ENCODE assay signal across 28 cellular contexts in the genomic region with DNA sequence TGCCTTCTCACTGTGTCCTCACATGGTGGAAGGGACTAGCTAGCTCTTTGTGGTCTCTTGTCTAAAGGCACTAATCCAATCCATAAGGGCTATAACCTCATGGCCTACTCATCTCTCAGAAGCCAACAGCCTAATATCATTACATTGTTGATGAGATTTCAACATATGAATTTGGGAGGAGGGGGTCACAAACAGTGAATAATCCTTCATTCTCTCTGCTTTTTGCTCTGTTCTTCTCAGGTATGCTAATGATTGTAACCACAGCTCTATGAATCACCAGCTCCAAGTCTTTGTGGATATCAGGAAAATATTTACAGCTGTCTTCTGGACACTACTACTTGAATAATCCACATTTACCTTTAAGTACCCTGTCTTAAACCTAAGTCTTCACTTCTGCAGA.
DNase-seq lines count a peak whose midpoint lies in the region; ATAC-seq, FAIRE-seq and TF ChIP-seq lines count a peak whose summit lies in the region.
"Had no signal": no experiment of that assay in that cellular context is flagged by ENCODE, and none has a peak within 500 bp of the region (broad histone marks: within the 10 kb centered on the region; RNA-seq: fewer than 3 reads in every experiment).

No MANE protein-coding gene starts in this region.

- no peaks in the 10 kb centered on the region for H3K79me2 ChIP-seq in OCI-LY3 (ENCODE audit: low read length)

- H3K36me3 Mint-ChIP-seq in activated T-helper 1 cell treated with anti-CD3 and anti-CD28 coated beads, Interleukin-12 subunit alpha, Interleukin-12 subunit beta, Interleukin-2, Interleukin-4 antibody, amounts not matched to agents 30 ng/mL and 10 ng/mL and 1 ng/mL, durations not matched to agents 14 hours and 24 hours and 36 hours (ENCODE audit: low read depth) = no peaks in the 10 kb centered on the region
- H3K36me3 Mint-ChIP-seq: activated naive CD4-positive, alpha-beta T cell treated with anti-CD3 and anti-CD28 coated beads, Interleukin-2, amount 10 ng/mL, durations not matched to agents 7 days and 5 days; CD8-positive, alpha-beta T cell; stimulated activated naive B cell treated with anti-CD40 and anti-IgM and Interleukin-4, amounts not matched to agents 10 μg/mL and 1 μg/mL and 100 μg/mL, for 72 hours; T-cell had no signal

- peak overlapping the region; percentile 98 for H3K27ac ChIP-seq in OCI-LY3 (ENCODE audit: low read length)
- H3K27ac ChIP-seq: neutrophil, prostate gland, testis, vagina had no signal

- H3K36me3 ChIP-seq in OCI-LY3 (replicated peaks; ENCODE audit: low read depth, low read length) = peaks cover 3% of the 10 kb centered on the region
- H3K36me3 ChIP-seq: neutrophil, prostate gland, vagina had no signal

- TF ChIP-seq CTCF in OCI-LY3 (IDR thresholded peaks at IDR 0.05; ENCODE audit: low read depth, low read length) = no peak
- no peak for TF ChIP-seq CTCF in epithelial cell of esophagus (IDR thresholded peaks at IDR 0.05; ENCODE audit: insufficient read depth, low read depth, low read length, missing control alignments)

- H4K20me1 ChIP-seq in OCI-LY3 (ENCODE audit: insufficient read depth, low read length) = no peaks in the 10 kb centered on the region

- intact Hi-C loops in activated T-helper 1 cell treated with anti-CD3 and anti-CD28 coated beads, Interleukin-12 subunit alpha, Interleukin-12 subunit beta, Interleukin-2, Interleukin-4 antibody, amounts not matched to agents 30 ng/mL and 10 ng/mL and 1 ng/mL, durations not matched to agents 14 hours and 24 hours and 36 hours (cut with micrococcal nuclease) = no loop called here

- H3K9me3 ChIP-seq in OCI-LY3 (ENCODE audit: insufficient read depth, low read length) = no peaks in the 10 kb centered on the region
- H3K9me3 ChIP-seq: neutrophil, prostate gland, testis, vagina had no signal

- FAIRE-seq in urothelium cell line (lab: Jason Lieb, UNC) = no peak
- FAIRE-seq: frontal cortex, HTR-8/SVneo, islet of Langerhans, TTC549 had no signal

- H3K4me3 Mint-ChIP-seq in activated T-helper 1 cell treated with anti-CD3 and anti-CD28 coated beads, Interleukin-12 subunit alpha, Interleukin-12 subunit beta, Interleukin-2, Interleukin-4 antibody, amounts not matched to agents 30 ng/mL and 10 ng/mL and 1 ng/mL, durations not matched to agents 14 hours and 24 hours and 36 hours = no peak overlapping the region
- H3K4me3 Mint-ChIP-seq: activated naive CD4-positive, alpha-beta T cell treated with anti-CD3 and anti-CD28 coated beads, Interleukin-2, amount 10 ng/mL, durations not matched to agents 7 days and 5 days; CD8-positive, alpha-beta T cell; GM23338; stimulated activated naive B cell treated with anti-CD40 and anti-IgM and Interleukin-4, amounts not matched to agents 10 μg/mL and 1 μg/mL and 100 μg/mL, for 72 hours; T-cell had no signal

- H3K4me3 ChIP-seq in OCI-LY3 (ENCODE audit: low read length) = peak overlapping the region; percentile 46
- H3K4me3 ChIP-seq in epithelial cell of esophagus (ENCODE audit: low read length) = no peak overlapping the region
- H3K4me3 ChIP-seq: GM23338, lung, prostate gland, testis, vagina had no signal

- no peak overlapping the region for H2AFZ ChIP-seq in OCI-LY3 (ENCODE audit: low read depth, low read length)
- H2AFZ ChIP-seq: GM23338 had no signal

- DNase-seq in epithelial cell of esophagus (ENCODE audit: low read depth) (peak; percentile 68), urothelium cell line (ENCODE audit: low spot score) (peak; percentile 9), ACHN (no peak)
- no peak for DNase-seq in activated T-helper 1 cell treated with anti-CD3 and anti-CD28 coated beads, Interleukin-12 subunit alpha, Interleukin-12 subunit beta, Interleukin-2, Interleukin-4 antibody, amounts not matched to agents 30 ng/mL and 10 ng/mL and 1 ng/mL, durations not matched to agents 14 hours and 24 hours and 36 hours (ENCODE audit: low spot score)
- no peak for DNase-seq in stimulated activated CD4-positive, alpha-beta T cell treated with anti-CD3 and anti-CD28 coated beads, Interleukin-4, amount 100 ng/mL, for 24 hours
- DNase-seq: activated naive CD4-positive, alpha-beta T cell treated with anti-CD3 and anti-CD28 coated beads, Interleukin-2, amount 10 ng/mL, durations not matched to agents 7 days and 5 days; activated T-cell treated with anti-CD3 and anti-CD28 coated beads, Interleukin-2, amount 50 U/mL, for 48 hours; aorta; CD8-positive, alpha-beta T cell; hippocampal formation; NCI-H1092 treated with DMSO at 0.1 percent for 48 hours; NCI-H82; SHP77 treated with DMSO at 0.1 percent for 48 hours; stimulated activated CD4-positive, alpha-beta T cell treated with anti-CD3 and anti-CD28 coated beads, Interleukin-1b, Interleukin-23, amount 100 ng/mL, for 48 hours; stimulated activated naive B cell treated with anti-CD40 and anti-IgM and Interleukin-4, amounts not matched to agents 10 μg/mL and 1 μg/mL and 100 μg/mL, for 72 hours; T-cell; testis had no signal

- no peaks in the 10 kb centered on the region for H3K27me3 Mint-ChIP-seq in activated T-helper 1 cell treated with anti-CD3 and anti-CD28 coated beads, Interleukin-12 subunit alpha, Interleukin-12 subunit beta, Interleukin-2, Interleukin-4 antibody, amounts not matched to agents 30 ng/mL and 10 ng/mL and 1 ng/mL, durations not matched to agents 14 hours and 24 hours and 36 hours (ENCODE audit: insufficient read depth)
- H3K27me3 Mint-ChIP-seq: activated naive CD4-positive, alpha-beta T cell treated with anti-CD3 and anti-CD28 coated beads, Interleukin-2, amount 10 ng/mL, durations not matched to agents 7 days and 5 days; stimulated activated naive B cell treated with anti-CD40 and anti-IgM and Interleukin-4, amounts not matched to agents 10 μg/mL and 1 μg/mL and 100 μg/mL, for 72 hours; T-cell had no signal

- H3K4me2 ChIP-seq in OCI-LY3 (ENCODE audit: low read length) = peak overlapping the region; percentile 69
- H3K4me2 ChIP-seq: GM23338 had no signal

- no peaks in the 10 kb centered on the region for H3K27me3 ChIP-seq in OCI-LY3 (ENCODE audit: low read depth, low read length)
- H3K27me3 ChIP-seq: neutrophil, testis, vagina had no signal

- peaks cover 3% of the 10 kb centered on the region for H3K9me3 Mint-ChIP-seq in activated T-helper 1 cell treated with anti-CD3 and anti-CD28 coated beads, Interleukin-12 subunit alpha, Interleukin-12 subunit beta, Interleukin-2, Interleukin-4 antibody, amounts not matched to agents 30 ng/mL and 10 ng/mL and 1 ng/mL, durations not matched to agents 14 hours and 24 hours and 36 hours
- H3K9me3 Mint-ChIP-seq: GM23338 had no signal

- peak overlapping the region; percentile 66 for H3K9ac ChIP-seq in OCI-LY3 (ENCODE audit: low read length)

- H3K4me1 Mint-ChIP-seq in activated T-helper 1 cell treated with anti-CD3 and anti-CD28 coated beads, Interleukin-12 subunit alpha, Interleukin-12 subunit beta, Interleukin-2, Interleukin-4 antibody, amounts not matched to agents 30 ng/mL and 10 ng/mL and 1 ng/mL, durations not matched to agents 14 hours and 24 hours and 36 hours (ENCODE audit: low read depth) = no peaks in the 10 kb centered on the region
- H3K4me1 Mint-ChIP-seq: activated naive CD4-positive, alpha-beta T cell treated with anti-CD3 and anti-CD28 coated beads, Interleukin-2, amount 10 ng/mL, durations not matched to agents 7 days and 5 days; GM23338; T-cell had no signal

- peaks cover 39% of the 10 kb centered on the region for H3K4me1 ChIP-seq in OCI-LY3 (ENCODE audit: low read length)
- H3K4me1 ChIP-seq: prostate gland, testis, vagina had no signal

- peak; percentile 24 for ATAC-seq in HG02678 (IDR thresholded peaks at IDR 0.05; ENCODE audit: unreplicated experiment)
- ATAC-seq: CD8-positive, alpha-beta T cell; GM23338; T-cell had no signal

- in situ Hi-C loops in ACHN (cut with HindIII; ENCODE audit: low pct_ligation_motif_present, low pct_unique_long_range_greater_than_20kb, low sequenced_read_pairs) = no loop called here

- no peak overlapping the region for H3K27ac Mint-ChIP-seq in activated T-helper 1 cell treated with anti-CD3 and anti-CD28 coated beads, Interleukin-12 subunit alpha, Interleukin-12 subunit beta, Interleukin-2, Interleukin-4 antibody, amounts not matched to agents 30 ng/mL and 10 ng/mL and 1 ng/mL, durations not matched to agents 14 hours and 24 hours and 36 hours
- H3K27ac Mint-ChIP-seq: activated naive CD4-positive, alpha-beta T cell treated with anti-CD3 and anti-CD28 coated beads, Interleukin-2, amount 10 ng/mL, durations not matched to agents 7 days and 5 days; CD8-positive, alpha-beta T cell; GM23338; stimulated activated naive B cell treated with anti-CD40 and anti-IgM and Interleukin-4, amounts not matched to agents 10 μg/mL and 1 μg/mL and 100 μg/mL, for 72 hours; T-cell had no signal

Comparison
In these comparisons a context has a peak if more than half of its experiments do, and no peak if none do; other contexts are left out.
1. DNase-seq: peak in epithelial cell of esophagus (single experiment) and urothelium cell line (single experiment); none in activated T-helper 1 cell treated with anti-CD3 and anti-CD28 coated beads, Interleukin-12 subunit alpha, Interleukin-12 subunit beta, Interleukin-2, Interleukin-4 antibody, amounts not matched to agents 30 ng/mL and 10 ng/mL and 1 ng/mL, durations not matched to agents 14 hours and 24 hours and 36 hours (single experiment), ACHN (single experiment) and stimulated activated CD4-positive, alpha-beta T cell treated with anti-CD3 and anti-CD28 coated beads, Interleukin-4, amount 100 ng/mL, for 24 hours (single experiment).